1 cellular context compared by ENCODE assay signal in the genomic region with DNA sequence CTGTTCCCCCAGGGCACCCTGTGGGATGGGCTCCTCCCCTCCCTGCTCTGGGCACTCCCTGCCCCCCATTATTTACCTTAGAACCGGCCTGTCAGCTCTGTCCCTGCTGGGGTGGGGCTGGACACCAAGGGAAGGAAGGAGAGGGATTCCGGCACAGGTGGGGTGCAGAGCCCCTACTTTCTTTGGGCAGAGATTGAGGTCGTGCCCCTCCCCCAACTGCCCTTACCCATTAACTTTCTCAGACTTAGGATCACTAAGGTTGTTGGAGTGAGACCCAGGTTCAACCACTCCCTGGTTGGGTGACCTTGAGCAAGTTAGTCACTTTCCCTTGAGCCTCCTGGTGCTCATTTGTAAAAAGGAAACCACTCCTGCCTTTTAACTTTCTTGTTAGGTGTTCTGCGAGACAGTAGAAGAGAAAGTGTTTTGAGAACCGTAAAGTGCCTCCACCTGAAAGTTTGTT.
TF ChIP-seq lines count a peak whose summit lies in the region.

No MANE protein-coding gene starts in this region.

TF ChIP-seq in SK-N-SH treated with all-trans-retinoic acid at 6 μM for 48 hours, 23 proteins besides CTCF, POLR2A, EP300 and RAD21 (continued from another document):
- TF ChIP-seq, protein P1, sequence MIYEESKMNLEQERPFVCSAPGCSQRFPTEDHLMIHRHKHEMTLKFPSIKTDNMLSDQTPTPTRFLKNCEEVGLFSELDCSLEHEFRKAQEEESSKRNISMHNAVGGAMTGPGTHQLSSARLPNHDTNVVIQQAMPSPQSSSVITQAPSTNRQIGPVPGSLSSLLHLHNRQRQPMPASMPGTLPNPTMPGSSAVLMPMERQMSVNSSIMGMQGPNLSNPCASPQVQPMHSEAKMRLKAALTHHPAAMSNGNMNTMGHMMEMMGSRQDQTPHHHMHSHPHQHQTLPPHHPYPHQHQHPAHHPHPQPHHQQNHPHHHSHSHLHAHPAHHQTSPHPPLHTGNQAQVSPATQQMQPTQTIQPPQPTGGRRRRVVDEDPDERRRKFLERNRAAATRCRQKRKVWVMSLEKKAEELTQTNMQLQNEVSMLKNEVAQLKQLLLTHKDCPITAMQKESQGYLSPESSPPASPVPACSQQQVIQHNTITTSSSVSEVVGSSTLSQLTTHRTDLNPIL (CRISPR knock-in tag; IDR thresholded peaks at IDR 0.05; ENCODE audit: low read depth), result no peak
- TF ChIP-seq TOX (CRISPR knock-in tag; IDR thresholded peaks at IDR 0.05; ENCODE audit: borderline replicate concordance) (no peak), ZC3H10 (CRISPR knock-in tag; IDR thresholded peaks at IDR 0.05) (no peak)
